In the genomic region with DNA sequence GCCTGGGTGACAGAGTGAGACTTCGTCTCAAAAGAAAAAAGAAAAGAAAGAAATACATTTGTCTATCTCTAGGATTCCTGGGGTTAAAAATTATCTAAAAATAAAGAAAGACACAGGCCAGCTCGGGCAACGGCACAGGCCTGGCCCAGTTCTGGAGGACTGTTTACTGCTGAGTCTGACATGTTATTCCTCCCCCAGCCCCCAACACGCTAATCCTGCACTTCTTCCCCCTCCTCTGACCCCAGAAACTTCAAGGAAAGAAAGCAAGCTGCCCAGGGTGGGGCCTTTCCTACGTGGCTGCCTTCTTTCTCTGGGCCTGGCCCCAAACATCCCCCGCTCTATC, we compare ENCODE assay signal across 19 cellular contexts. TPM values are rescaled to one million over a fixed set of nuclear protein-coding genes. Genes with fewer than 3 reads are reported as not detected.
A peak's percentile ranks its signal among the peaks of the same experiment; 100 is the strongest.
DNase-seq lines count a peak whose midpoint lies in the region; ATAC-seq, FAIRE-seq and TF ChIP-seq lines count a peak whose summit lies in the region.
"Had no signal": no experiment of that assay in that cellular context is flagged by ENCODE, and none has a peak within 500 bp of the region (broad histone marks: within the 10 kb centered on the region; RNA-seq: fewer than 3 reads in every experiment).

No MANE protein-coding gene starts in this region.

- H3K4me1 ChIP-seq in Caco-2 (peaks cover 54% of the 10 kb centered on the region), kidney (ENCODE audit: control insufficient read depth in 1 of 2, insufficient read depth in 1 of 2, low read depth in 1 of 2, low read length in 2 of 2) (peaks cover 22 to 27% of the 10 kb centered on the region in 2 donors), psoas muscle (peaks cover 29% of the 10 kb centered on the region)

- ATAC-seq in activated T-helper 17 cell treated with anti-CD3 and anti-CD28 coated beads, Interleukin-2, amount 50 U/mL, for 72 hours (replicated peaks), result no peak
- peak in 1 of 4 donors; percentile 7 for ATAC-seq in psoas muscle
- ATAC-seq: activated naive CD8-positive, alpha-beta T cell treated with anti-CD3 and anti-CD28 coated beads, Interleukin-2, amount 50 U/mL, for 24 hours; activated T-cell treated with anti-CD3 and anti-CD28 coated beads, Interleukin-2, amount 50 U/mL, for 72 hours; GM12878 had no signal

- no peak for FAIRE-seq in kidney (lab: Jason Lieb, UNC)
- FAIRE-seq: GM12878, islet of Langerhans had no signal

- H3K27ac ChIP-seq in kidney (ENCODE audit: low read depth in 2 of 2, low read length in 2 of 2) (peak overlapping the region; percentile 29 to 74), psoas muscle (peak overlapping the region; percentile 75)
- H3K27ac ChIP-seq: SK-N-MC had no signal

- DNase-seq in Caco-2 (no peak), kidney (no peak), psoas muscle (no peak), C1 segment of cervical spinal cord (lab: John Stamatoyannopoulos, UW) (no peak), LoVo (ENCODE audit: low spot score) (no peak)
- DNase-seq in stimulated activated CD4-positive, alpha-beta T cell treated with anti-CD3 and anti-CD28 coated beads, Interleukin-15, amount 100 ng/mL, for 24 hours, result no peak
- no peak for DNase-seq in activated CD4-positive, alpha-beta T cell treated with anti-CD3 and anti-CD28 coated beads, Interleukin-2, amount 50 U/mL, for 1 hour
- DNase-seq: activated CD4-positive, alpha-beta memory T cell treated with anti-CD3 and anti-CD28 coated beads for 36 hours; activated naive CD8-positive, alpha-beta T cell treated with anti-CD3 and anti-CD28 coated beads, Interleukin-2, amount 50 U/mL, for 24 hours; activated T-cell treated with anti-CD3 and anti-CD28 coated beads, Interleukin-2, amount 50 U/mL, for 72 hours; glutamatergic neuron; H9; naive B cell; NCI-H446 treated with DMSO at 0.1 percent for 48 hours; stimulated activated CD4-positive, alpha-beta T cell treated with anti-CD3 and anti-CD28 coated beads, Interleukin-4, amount 100 ng/mL, for 1 hour had no signal

- TF ChIP-seq CTCF in Caco-2 (IDR thresholded peaks at IDR 0.05; ENCODE audit: insufficient read depth in 1 of 2, low read depth in 1 of 2, low read length in 1 of 2, severe bottlenecking in 1 of 2, unreplicated experiment in 1 of 2) (no peak), kidney (IDR thresholded peaks at IDR 0.05; ENCODE audit: borderline replicate concordance, extremely low read depth, insufficient read depth) (no peak), psoas muscle (IDR thresholded peaks at IDR 0.05) (no peak)

- H3K27me3 Mint-ChIP-seq in Caco-2 (ENCODE audit: insufficient read depth, unreplicated experiment), result no peaks in the 10 kb centered on the region
- H3K27me3 Mint-ChIP-seq in activated T-helper 17 cell treated with anti-CD3 and anti-CD28 coated beads, Interleukin-2, amount 50 U/mL, for 72 hours, result no peaks in the 10 kb centered on the region
- H3K27me3 Mint-ChIP-seq: activated CD4-positive, alpha-beta memory T cell treated with anti-CD3 and anti-CD28 coated beads for 36 hours; activated naive CD8-positive, alpha-beta T cell treated with anti-CD3 and anti-CD28 coated beads, Interleukin-2, amount 50 U/mL, for 24 hours; naive B cell had no signal

- no TSS peak for BruUV-seq in Caco-2 (replicated peaks; lab: Mats Ljungman, UMichigan)

- POLR2A ChIA-PET in Caco-2 (lab: Charles Lee), result interaction anchor here (0.5 to 0.7 kb wide), 2 partner anchors 69 to 1175 kb away, joined by 3 to 6 read pairs; no protein-coding TSS in a partner anchor

- no peak overlapping the region for H3K9ac ChIP-seq in kidney (ENCODE audit: low read length in 2 of 2)

- H3K27me3 ChIP-seq in Caco-2 (replicated peaks; ENCODE audit: control insufficient read depth, insufficient read depth, low read length) (no peaks in the 10 kb centered on the region), psoas muscle (ENCODE audit: insufficient read depth in 3 of 3, low read length in 2 of 3) (no peaks in the 10 kb centered on the region)

- 14 to 21% (median 16%) methylated on average over 6 of the region's 6 CpGs for WGBS in psoas muscle, 3 donors

- intact Hi-C loops in Caco-2 (cut with micrococcal nuclease; ENCODE audit: unreplicated experiment), result no loop called here
- intact Hi-C loops in kidney (cut with DNase I), result no loop called here
- intact Hi-C loops in psoas muscle (cut with DNase I), result no loop called here

- H3K27ac Mint-ChIP-seq in Caco-2 (ENCODE audit: unreplicated experiment), result peak overlapping the region; percentile 93
- peak overlapping the region; percentile 68 for H3K27ac Mint-ChIP-seq in activated T-helper 17 cell treated with anti-CD3 and anti-CD28 coated beads, Interleukin-2, amount 50 U/mL, for 72 hours
- H3K27ac Mint-ChIP-seq: activated CD4-positive, alpha-beta memory T cell treated with anti-CD3 and anti-CD28 coated beads for 36 hours; activated naive CD8-positive, alpha-beta T cell treated with anti-CD3 and anti-CD28 coated beads, Interleukin-2, amount 50 U/mL, for 24 hours; activated T-cell treated with anti-CD3 and anti-CD28 coated beads, Interleukin-2, amount 50 U/mL, for 72 hours; naive B cell had no signal

- H3K4me3 Mint-ChIP-seq in Caco-2 (ENCODE audit: unreplicated experiment), result peak overlapping the region; percentile 67
- no peak overlapping the region for H3K4me3 Mint-ChIP-seq in activated T-helper 17 cell treated with anti-CD3 and anti-CD28 coated beads, Interleukin-2, amount 50 U/mL, for 72 hours
- H3K4me3 Mint-ChIP-seq: activated CD4-positive, alpha-beta memory T cell treated with anti-CD3 and anti-CD28 coated beads for 36 hours; activated naive CD8-positive, alpha-beta T cell treated with anti-CD3 and anti-CD28 coated beads, Interleukin-2, amount 50 U/mL, for 24 hours; activated T-cell treated with anti-CD3 and anti-CD28 coated beads, Interleukin-2, amount 50 U/mL, for 72 hours; H9; naive B cell had no signal

- peaks cover 27% of the 10 kb centered on the region for H3K4me1 Mint-ChIP-seq in Caco-2 (ENCODE audit: low read depth, unreplicated experiment)
- no peaks in the 10 kb centered on the region for H3K4me1 Mint-ChIP-seq in activated T-helper 17 cell treated with anti-CD3 and anti-CD28 coated beads, Interleukin-2, amount 50 U/mL, for 72 hours

- CTCF ChIA-PET in Caco-2 (lab: Charles Lee), result interaction anchor here (0.9 kb wide), 1 partner anchor 70 kb away, joined by 3 read pairs; no protein-coding TSS in a partner anchor

- H3K36me3 ChIP-seq in Caco-2 (ENCODE audit: control insufficient read depth, insufficient read depth, low read length) (peaks cover 1% of the 10 kb centered on the region), kidney (ENCODE audit: control insufficient read depth in 1 of 2, insufficient read depth in 2 of 2, low read length in 2 of 2) (no peaks in the 10 kb centered on the region), psoas muscle (ENCODE audit: insufficient read depth in 1 of 2, low read depth in 1 of 2) (no peaks in the 10 kb centered on the region)

- no peaks in the 10 kb centered on the region for H3K9me3 ChIP-seq in Caco-2
- H3K9me3 ChIP-seq in kidney (ENCODE audit: control insufficient read depth in 1 of 2, low read length in 2 of 2), result no peaks in the 10 kb centered on the region
- H3K9me3 ChIP-seq in psoas muscle, result no peaks in the 10 kb centered on the region

- peaks cover 56% of the 10 kb centered on the region for H3K36me3 Mint-ChIP-seq in Caco-2 (ENCODE audit: insufficient read depth, unreplicated experiment)
- H3K36me3 Mint-ChIP-seq in activated T-helper 17 cell treated with anti-CD3 and anti-CD28 coated beads, Interleukin-2, amount 50 U/mL, for 72 hours (ENCODE audit: low read depth), result no peaks in the 10 kb centered on the region
- H3K36me3 Mint-ChIP-seq: activated CD4-positive, alpha-beta memory T cell treated with anti-CD3 and anti-CD28 coated beads for 36 hours; naive B cell had no signal

- no peaks in the 10 kb centered on the region for H3K9me3 Mint-ChIP-seq in Caco-2 (ENCODE audit: unreplicated experiment)
- H3K9me3 Mint-ChIP-seq in activated T-helper 17 cell treated with anti-CD3 and anti-CD28 coated beads, Interleukin-2, amount 50 U/mL, for 72 hours, result no peaks in the 10 kb centered on the region
- H3K9me3 Mint-ChIP-seq: activated CD4-positive, alpha-beta memory T cell treated with anti-CD3 and anti-CD28 coated beads for 36 hours; activated naive CD8-positive, alpha-beta T cell treated with anti-CD3 and anti-CD28 coated beads, Interleukin-2, amount 50 U/mL, for 24 hours; activated T-cell treated with anti-CD3 and anti-CD28 coated beads, Interleukin-2, amount 50 U/mL, for 72 hours; H9; naive B cell had no signal

- H3K4me3 ChIP-seq in Caco-2 (ENCODE audit: low read depth, low read length) (no peak overlapping the region), kidney (ENCODE audit: low read length in 2 of 2) (no peak overlapping the region), psoas muscle (no peak overlapping the region)
- H3K4me3 ChIP-seq: GM12878, SK-N-MC had no signal

RNA-seq across cellular contexts. Expression of a gene that starts 40.0 kb away (rescaled TPM):
- total RNA-seq in Caco-2 (2022) (179 and 221 TPM in 2 replicates), kidney (23.0 TPM), psoas muscle (1 to 10 TPM; 3.5 to 4.9 (median 4.0) TPM)
- total RNA-seq in activated T-helper 17 cell treated with anti-CD3 and anti-CD28 coated beads, Interleukin-2, amount 50 U/mL, for 72 hours, result 10 to 100 TPM; 43.5 to 96.3 TPM
- polyA plus RNA-seq in kidney (ENCODE audit: insufficient read depth, low read depth, low replicate concordance) (135 TPM), psoas muscle (10 to 100 TPM in 1 of 3 donors, 1 to 10 TPM in 2; 2.3 to 12.4 (median 4.9) TPM)
